In genomic region chr2:174248998-174249592, GRCh38 we compare ENCODE assay signal across 1 cellular context.
A peak's percentile ranks its signal among the peaks of the same experiment; 100 is the strongest.
TF ChIP-seq lines count a peak whose summit lies in the region.

No MANE protein-coding gene starts in this region.

TF ChIP-seq in K562, 482 proteins besides CTCF, POLR2A, EP300 and RAD21 (continued from another document and continues in another):
- TF ChIP-seq SAFB2 (IDR thresholded peaks at IDR 0.05; ENCODE audit: borderline replicate concordance, low read depth, low read length, severe bottlenecking) (no peak), EP400 (IDR thresholded peaks at IDR 0.05) (peak; percentile 40; the same call in 1 of the 2 replicates), KAT7 (CRISPR knock-in tag; IDR thresholded peaks at IDR 0.05; ENCODE audit: borderline replicate concordance) (no peak), GABPA (tag; conservative IDR thresholded peaks at IDR 0.05; ENCODE audit: low read depth) (0 out of 2 replicates have a peak, but pooled peaks have one; percentile 66), USF1 (CRISPR knock-in tag; IDR thresholded peaks at IDR 0.05) (no peak), ZFP36 (IDR thresholded peaks at IDR 0.05; ENCODE audit: low read depth, low read length, partially characterized antibody) (no peak), ZNF347 (CRISPR knock-in tag; IDR thresholded peaks at IDR 0.05; ENCODE audit: low read depth) (no peak), ZBTB11 (CRISPR knock-in tag; IDR thresholded peaks at IDR 0.05) (peak in 1 of 3 experiments; percentile 59; a peak in 1 of 6 replicates), SFPQ (IDR thresholded peaks at IDR 0.05; ENCODE audit: low read depth, low read length) (no peak), TAL1 (IDR thresholded peaks at IDR 0.05) (no peak), ZBTB7A (IDR thresholded peaks at IDR 0.05; ENCODE audit: borderline replicate concordance, control insufficient read depth, low read depth, low read length) (no peak), HOMEZ (CRISPR knock-in tag; IDR thresholded peaks at IDR 0.05) (no peak), SMAD3 (CRISPR knock-in tag; conservative IDR thresholded peaks at IDR 0.05) (no peak), PTTG1 (tag; IDR thresholded peaks at IDR 0.05; ENCODE audit: low read depth) (no peak; the same call in 1 of the 2 replicates), ZMIZ1 (IDR thresholded peaks at IDR 0.05; ENCODE audit: low read depth in 2 of 2, low read length in 2 of 2) (no peak), RREB1 (CRISPR knock-in tag; IDR thresholded peaks at IDR 0.05) (0 out of 2 replicates have a peak, but pooled peaks have one; percentile 27), CBX3 (IDR thresholded peaks at IDR 0.05; ENCODE audit: borderline replicate concordance in 1 of 2, low read length in 2 of 2) (no peak; a peak in 1 of 3 replicates), MIER1 (IDR thresholded peaks at IDR 0.05; ENCODE audit: low read depth) (no peak), NR2C2 (CRISPR knock-in tag; IDR thresholded peaks at IDR 0.05) (0 out of 2 replicates have a peak, but pooled peaks have one; percentile 15), NR2C2 (tag; IDR thresholded peaks at IDR 0.05) (no peak), GATAD2B (IDR thresholded peaks at IDR 0.05; ENCODE audit: borderline replicate concordance) (no peak), KLF6 (CRISPR knock-in tag; IDR thresholded peaks at IDR 0.05; ENCODE audit: borderline replicate concordance) (no peak), ZNF639 (CRISPR knock-in tag; conservative IDR thresholded peaks at IDR 0.05 in 1 of 2, IDR thresholded peaks at IDR 0.05 in 1 of 2) (no peak), HOXB6 (CRISPR knock-in tag; IDR thresholded peaks at IDR 0.05; ENCODE audit: borderline replicate concordance) (no peak), GTF2E2 (tag; IDR thresholded peaks at IDR 0.05) (peak; percentile 9; the same call in 1 of the 2 replicates), ZNF408 (CRISPR knock-in tag; IDR thresholded peaks at IDR 0.05; ENCODE audit: low read depth) (no peak), RFX7 (CRISPR knock-in tag; IDR thresholded peaks at IDR 0.05) (no peak), SIRT6 (IDR thresholded peaks at IDR 0.05; ENCODE audit: low read depth, low read length) (no peak), MBD1 (CRISPR knock-in tag; IDR thresholded peaks at IDR 0.05) (no peak), RUNX1 (IDR thresholded peaks at IDR 0.05; ENCODE audit: low read depth) (no peak), TRIM25 (IDR thresholded peaks at IDR 0.05; ENCODE audit: borderline replicate concordance) (no peak)
